Comparison of ENCODE assay signal across 15 cellular contexts in the genomic region with DNA sequence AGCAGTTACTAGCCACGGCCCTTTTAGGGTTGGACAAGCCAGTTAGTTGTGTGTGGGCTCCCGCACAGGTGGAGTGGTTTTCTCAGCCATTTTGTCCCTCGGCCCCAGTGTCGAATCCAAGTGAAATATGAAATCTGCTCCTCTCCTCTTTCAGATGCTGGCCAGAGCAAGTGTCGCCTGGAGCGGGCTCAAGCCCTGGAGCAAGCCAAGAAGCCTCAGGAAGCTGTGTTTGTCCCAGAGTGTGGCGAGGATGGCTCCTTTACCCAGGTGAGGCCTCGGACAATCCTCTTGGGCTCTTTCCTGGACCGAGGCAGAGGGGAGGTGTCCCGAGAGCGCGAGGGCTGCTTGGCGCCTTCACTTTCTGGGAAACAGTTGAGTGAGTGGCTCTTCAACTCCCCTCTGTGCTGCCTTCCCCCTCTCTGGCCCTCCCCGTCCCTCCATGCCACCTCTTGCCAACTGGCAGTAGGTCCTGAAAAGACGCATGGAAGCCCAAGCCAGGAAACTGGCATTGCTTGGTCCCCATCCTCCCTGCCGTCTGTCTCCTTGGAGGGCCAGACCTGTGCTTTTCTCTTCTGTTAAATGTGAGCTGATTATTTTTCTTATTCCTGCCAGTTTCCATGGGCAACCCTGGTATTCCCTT.
A peak's percentile ranks its signal among the peaks of the same experiment; 100 is the strongest.
DNase-seq lines count a peak whose midpoint lies in the region; ATAC-seq and TF ChIP-seq lines count a peak whose summit lies in the region.
"Had no signal": no experiment of that assay in that cellular context is flagged by ENCODE, and none has a peak within 500 bp of the region (broad histone marks: within the 10 kb centered on the region; RNA-seq: fewer than 3 reads in every experiment).

No MANE protein-coding gene starts in this region.

- H3K27me3 ChIP-seq in gastrocnemius medialis: no peaks in the 10 kb centered on the region

- intact Hi-C loops in gastrocnemius medialis (cut with DNase I; ENCODE audit: low total_unique reads) (no loop called here), left colon (cut with DNase I, micrococcal nuclease) (no loop called here)

- DNase-seq in G401 (ENCODE audit: low spot score) (peak; percentile 98), caudate nucleus (lab: John Stamatoyannopoulos, UW) (peak in 28 of 61 donors; percentile 7 to 97 (median 28)), midbrain (lab: John Stamatoyannopoulos, UW) (peak; percentile 70), gastrocnemius medialis (peak; percentile 6 to 54), NOMO-1 (lab: John Stamatoyannopoulos, UW; ENCODE audit: unreplicated experiment in 2 of 2) (no peak), left colon (no peak), KG1 (lab: John Stamatoyannopoulos, UW) (no peak)
- DNase-seq: CD4-positive, CD25-positive, alpha-beta regulatory T cell; HFFc6; KBM-7; NCI-H1092; NCI-H1694; NCI-H345; NCI-H748 treated with DMSO at 0.1 percent for 48 hours had no signal

- H3K4me3 ChIP-seq in gastrocnemius medialis: peak overlapping the region in 3 of 4 donors; percentile 13 to 41 (median 13)

- peak; percentile 66 to 92 for ATAC-seq in gastrocnemius medialis
- ATAC-seq in left colon: no peak
- ATAC-seq: Right ventricle myocardium inferior had no signal

- in situ Hi-C loops in G401 (cut with HindIII; ENCODE audit: low sequenced_read_pairs): no loop called here
- in situ Hi-C loops in gastrocnemius medialis (cut with MboI; ENCODE audit: low sequenced_read_pairs in 4 of 4): no loop called here

- peak overlapping the region; percentile 41 for H3K27ac ChIP-seq in caudate nucleus (ENCODE audit: low read depth, low read length)
- H3K27ac ChIP-seq in gastrocnemius medialis: peak overlapping the region; percentile 35 to 67 (median 50)

- H3K4me1 ChIP-seq in gastrocnemius medialis: peaks cover 10 to 11% of the 10 kb centered on the region in 2 donors

- no peaks in the 10 kb centered on the region for H3K36me3 ChIP-seq in gastrocnemius medialis

- H3K9me3 ChIP-seq in gastrocnemius medialis: no peaks in the 10 kb centered on the region

- no peak for TF ChIP-seq CTCF in gastrocnemius medialis (IDR thresholded peaks at IDR 0.05 in 4 of 5, conservative IDR thresholded peaks at IDR 0.05 in 1 of 5)

- TF ChIP-seq POLR2A in gastrocnemius medialis (IDR thresholded peaks at IDR 0.05): no peak

Comparison
In these comparisons a context has a peak if more than half of its experiments do, and no peak if none do; other contexts are left out.
1. DNase-seq: peak in G401 (single experiment), midbrain (single experiment) and gastrocnemius medialis (2 of 2); none in NOMO-1 (0 of 2), left colon (0 of 2) and KG1 (single experiment).